ENCODE assay signal across 19 cellular contexts in the genomic region with DNA sequence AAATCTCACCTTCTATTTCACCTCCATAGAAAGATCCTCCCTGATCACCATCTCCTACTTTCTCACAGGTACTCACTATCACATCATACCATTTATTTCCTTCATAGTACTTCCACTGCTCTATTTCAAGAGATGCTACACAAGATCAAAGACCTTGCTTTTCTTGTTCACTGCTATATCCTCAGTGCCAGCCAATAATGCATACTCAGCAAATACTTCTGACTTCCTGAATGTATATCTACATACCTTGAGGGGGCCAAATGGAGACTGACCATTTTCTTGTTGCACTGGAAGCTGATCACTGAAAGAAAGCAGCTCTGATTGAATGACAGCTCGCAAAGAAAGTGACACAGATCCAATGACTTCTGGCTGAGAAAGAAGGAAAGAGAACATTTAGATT.
"Had no signal": no experiment of that assay in that cellular context is flagged by ENCODE, and none has a peak within 500 bp of the region (broad histone marks: within the 10 kb centered on the region; RNA-seq: fewer than 3 reads in every experiment).

No MANE protein-coding gene starts in this region.

- FAIRE-seq: RCC 7860 had no signal

- DNase-seq: Kasumi-1, MM.1S, NCI-H1092 treated with DMSO at 0.1 percent for 48 hours, NCI-H1436, NCI-H187, NCI-H2029, NCI-H2081 treated with DMSO at 0.1 percent for 48 hours, NCI-H2171, NCI-H226, NCI-H446, NCI-H510A, NCI-H524 treated with DMSO at 0.1 percent for 48 hours, NCI-H69, NCI-H774, Right ventricle myocardium superior, RPMI8226, SK-N-SH had no signal

- H3K9ac ChIP-seq: KMS-11, SK-N-SH had no signal

- H3K9me3 ChIP-seq: SK-N-SH had no signal

- H3K27ac ChIP-seq: KMS-11 had no signal

- H3K4me2 ChIP-seq: KMS-11, SK-N-SH had no signal
